Comparison of ENCODE assay signal across 19 cellular contexts in the genomic region with DNA sequence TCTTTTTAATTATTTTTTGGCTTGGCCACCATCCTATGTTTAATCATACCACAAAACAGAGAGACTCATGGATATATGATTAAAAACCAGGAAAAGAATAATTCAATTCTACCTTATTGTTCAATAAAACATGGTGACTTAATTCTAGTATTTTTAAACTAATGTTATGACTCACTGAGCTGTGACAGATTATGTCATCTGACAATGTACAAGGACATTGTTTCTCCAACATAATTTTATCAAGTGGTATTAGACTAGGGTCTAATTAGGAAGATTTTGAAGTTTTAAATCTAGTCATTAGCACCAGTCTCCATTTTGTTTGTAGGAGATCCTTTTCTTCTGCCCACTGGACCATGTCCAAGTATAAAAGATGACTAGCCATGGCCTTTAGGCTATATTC.
"Had no signal": no experiment of that assay in that cellular context is flagged by ENCODE, and none has a peak within 500 bp of the region (broad histone marks: within the 10 kb centered on the region; RNA-seq: fewer than 3 reads in every experiment).

No MANE protein-coding gene starts in this region.

- H3K9me3 ChIP-seq: breast epithelium had no signal

- H3K36me3 ChIP-seq: breast epithelium had no signal

- ATAC-seq: activated CD4-positive, CD25-positive, alpha-beta regulatory T cell treated with anti-CD3 and anti-CD28 coated beads, Interleukin-2, amount 50 U/mL, for 24 hours; activated CD8-positive, alpha-beta T cell treated with anti-CD3 and anti-CD28 coated beads for 36 hours; PC-3 had no signal

- H3K27me3 ChIP-seq: breast epithelium had no signal

- H3K27ac ChIP-seq: breast epithelium had no signal

- H3K4me3 ChIP-seq: breast epithelium had no signal

- H3K4me1 ChIP-seq: breast epithelium had no signal

- DNase-seq: activated CD4-positive, alpha-beta T cell treated with anti-CD3 and anti-CD28 coated beads for 4 hours; activated CD8-positive, alpha-beta memory T cell treated with anti-CD3 and anti-CD28 coated beads, Interleukin-2, amount 50 U/mL, for 48 hours; activated CD8-positive, alpha-beta T cell treated with anti-CD3 and anti-CD28 coated beads for 36 hours; activated effector memory CD4-positive, alpha-beta T cell treated with Interleukin-2 at 50 U/mL for 16 hours; activated naive CD4-positive, alpha-beta T cell; activated T-cell treated with anti-CD3 and anti-CD28 coated beads, Interleukin-2, amount 50 U/mL, for 24 hours; aorta; caudate nucleus; NCI-H1092; NCI-H1417; NCI-H1930; NCI-H2171; NCI-H226; NCI-H526 treated with DMSO at 0.1 percent for 48 hours; NCI-H82; PC-3; SHP77 treated with DMSO at 0.1 percent for 48 hours had no signal
